ENCODE assay signal across 18 cellular contexts in the genomic region with DNA sequence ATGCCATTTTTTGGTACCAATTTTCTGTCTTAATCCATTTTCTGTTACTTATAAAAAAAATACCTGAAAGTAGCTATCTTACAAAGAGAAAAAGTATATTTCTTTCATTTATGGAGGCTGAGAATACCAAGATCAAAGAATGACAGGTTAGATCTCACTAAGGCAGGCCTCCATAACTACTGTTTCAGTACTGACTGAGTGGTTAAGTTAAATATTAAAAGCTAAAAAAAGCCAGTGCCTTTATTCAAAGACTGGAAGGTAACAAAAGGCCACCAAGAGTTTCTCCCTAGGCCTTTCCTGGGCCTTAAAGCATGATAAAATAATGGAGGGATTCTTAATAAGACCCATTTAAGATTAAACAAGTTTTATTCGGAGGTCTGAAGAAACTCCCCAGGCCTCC.
A peak's percentile ranks its signal among the peaks of the same experiment; 100 is the strongest.
DNase-seq lines count a peak whose midpoint lies in the region; ATAC-seq and TF ChIP-seq lines count a peak whose summit lies in the region.
"Had no signal": no experiment of that assay in that cellular context is flagged by ENCODE, and none has a peak within 500 bp of the region (broad histone marks: within the 10 kb centered on the region; RNA-seq: fewer than 3 reads in every experiment).

No MANE protein-coding gene starts in this region.

- no peaks in the 10 kb centered on the region for H3K36me3 ChIP-seq in OCI-LY3 (replicated peaks; ENCODE audit: low read depth, low read length)
- H3K36me3 ChIP-seq: gastroesophageal sphincter, Peyer's patch, tibial artery had no signal

- H3K27me3 ChIP-seq in OCI-LY3 (ENCODE audit: low read depth, low read length) (no peaks in the 10 kb centered on the region), foreskin keratinocyte (no peaks in the 10 kb centered on the region)
- H3K27me3 ChIP-seq: gastroesophageal sphincter, Peyer's patch, tibial artery had no signal

- peak overlapping the region; percentile 64 for H3K4me2 ChIP-seq in OCI-LY3 (ENCODE audit: low read length)

- no peaks in the 10 kb centered on the region for H4K20me1 ChIP-seq in OCI-LY3 (ENCODE audit: insufficient read depth, low read length)

- ATAC-seq in GM18508 (IDR thresholded peaks at IDR 0.05; ENCODE audit: insufficient read depth, unreplicated experiment) (peak; percentile 57), GM19468 (IDR thresholded peaks at IDR 0.05; ENCODE audit: extremely low read depth, unreplicated experiment) (peak; percentile 26), HG02970 (IDR thresholded peaks at IDR 0.05; ENCODE audit: low FRiP score, unreplicated experiment) (peak; percentile 51), foreskin keratinocyte (no peak)
- ATAC-seq: gastroesophageal sphincter, WTC11 had no signal

- no peaks in the 10 kb centered on the region for H3K9me3 ChIP-seq in OCI-LY3 (ENCODE audit: insufficient read depth, low read length)
- H3K9me3 ChIP-seq: gastroesophageal sphincter, Peyer's patch, tibial artery had no signal

- no peak overlapping the region for H2AFZ ChIP-seq in OCI-LY3 (ENCODE audit: low read depth, low read length)

- peak overlapping the region; percentile 30; the same call in 1 of the 2 replicates for H3K9ac ChIP-seq in OCI-LY3 (ENCODE audit: low read length)

- TF ChIP-seq CTCF in OCI-LY3 (IDR thresholded peaks at IDR 0.05; ENCODE audit: low read depth, low read length) (no peak), foreskin keratinocyte (conservative IDR thresholded peaks at IDR 0.05) (no peak)

- H3K4me1 ChIP-seq in OCI-LY3 (ENCODE audit: low read length) (peaks cover 33% of the 10 kb centered on the region), foreskin keratinocyte (no peaks in the 10 kb centered on the region)
- H3K4me1 ChIP-seq: Peyer's patch, tibial artery had no signal

- H3K4me3 ChIP-seq in OCI-LY3 (ENCODE audit: low read length): no peak overlapping the region
- H3K4me3 ChIP-seq: gastroesophageal sphincter, Peyer's patch, tibial artery had no signal

- H3K79me2 ChIP-seq in OCI-LY3 (ENCODE audit: low read length): no peaks in the 10 kb centered on the region

- DNase-seq in LoVo (ENCODE audit: low spot score) (no peak), glomerular visceral epithelial cell (ENCODE audit: extremely low spot score) (no peak), germinal center (ENCODE audit: low spot score) (no peak), foreskin keratinocyte (no peak)
- DNase-seq: ACHN; activated CD8-positive, alpha-beta memory T cell treated with anti-CD3 and anti-CD28 coated beads for 24 hours; amygdala; NCI-H2081; NCI-H69; occipital lobe; Peyer's patch; tibial artery had no signal

- H3K27ac ChIP-seq in OCI-LY3 (ENCODE audit: low read length): peak overlapping the region; percentile 88
- H3K27ac ChIP-seq in foreskin keratinocyte: no peak overlapping the region
- H3K27ac ChIP-seq: gastroesophageal sphincter, Peyer's patch, tibial artery had no signal
